ENCODE assay signal across 10 cellular contexts in the genomic region with DNA sequence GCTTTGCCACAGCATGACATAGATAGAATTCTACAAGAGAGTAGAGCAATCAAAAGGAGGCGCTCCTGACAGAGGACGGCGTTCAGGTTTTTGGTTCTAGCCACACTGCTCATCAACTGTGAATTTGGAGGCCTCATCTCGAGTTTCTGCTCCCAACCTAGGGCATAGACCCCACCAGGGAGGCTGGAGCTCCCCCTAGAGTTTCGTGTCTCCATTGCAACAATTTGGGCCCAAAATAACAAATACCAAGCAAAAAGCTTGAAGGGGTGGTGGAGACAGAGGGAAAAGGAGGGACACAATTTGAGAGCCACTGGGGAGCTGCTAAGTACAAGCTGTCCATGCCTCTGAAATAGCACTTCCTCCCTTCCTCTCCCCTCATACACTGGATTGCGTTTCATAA.
DNase-seq lines count a peak whose midpoint lies in the region; ATAC-seq and TF ChIP-seq lines count a peak whose summit lies in the region.
"Had no signal": no experiment of that assay in that cellular context is flagged by ENCODE, and none has a peak within 500 bp of the region (broad histone marks: within the 10 kb centered on the region; RNA-seq: fewer than 3 reads in every experiment).

No MANE protein-coding gene starts in this region.

- TF ChIP-seq CTCF in DOHH2 (IDR thresholded peaks at IDR 0.05; ENCODE audit: low read depth, low read length, poor library complexity, severe bottlenecking) (peak; percentile 80), RWPE2 (IDR thresholded peaks at IDR 0.05; ENCODE audit: poor library complexity, severe bottlenecking) (peak; percentile 40)

- no peaks in the 10 kb centered on the region for H3K36me3 ChIP-seq in DOHH2 (ENCODE audit: control insufficient read depth, low read length)
- no peaks in the 10 kb centered on the region for H3K36me3 ChIP-seq in RWPE2 (ENCODE audit: low read depth)
- H3K36me3 ChIP-seq: SJSA1, upper lobe of left lung had no signal

- intact Hi-C loops in head of caudate nucleus (cut with DNase I), result no loop called here

- no peaks in the 10 kb centered on the region for H3K9me2 ChIP-seq in DOHH2 (replicated peaks; ENCODE audit: control insufficient read depth, low read length)

- H3K9me3 ChIP-seq in DOHH2 (ENCODE audit: control insufficient read depth, insufficient read depth, low read length) (no peaks in the 10 kb centered on the region), RWPE2 (ENCODE audit: severe bottlenecking) (no peaks in the 10 kb centered on the region)
- H3K9me3 ChIP-seq: SJSA1 had no signal

- no peaks in the 10 kb centered on the region for H3K27me3 ChIP-seq in DOHH2 (ENCODE audit: control insufficient read depth, low read length)
- no peaks in the 10 kb centered on the region for H3K27me3 ChIP-seq in RWPE2 (ENCODE audit: insufficient read depth, poor library complexity, severe bottlenecking)
- H3K27me3 ChIP-seq: SJSA1, upper lobe of left lung had no signal

- H3K79me2 ChIP-seq in DOHH2 (ENCODE audit: control insufficient read depth, low read length), result no peaks in the 10 kb centered on the region

- H3K27ac ChIP-seq in DOHH2 (ENCODE audit: low read depth, low read length) (no peak overlapping the region), RWPE2 (ENCODE audit: poor library complexity, severe bottlenecking) (no peak overlapping the region)
- H3K27ac ChIP-seq: SJSA1, upper lobe of left lung had no signal

- no peak overlapping the region for H3K4me2 ChIP-seq in DOHH2 (ENCODE audit: low read length)

- H4K20me1 ChIP-seq in DOHH2 (ENCODE audit: control insufficient read depth, insufficient read depth, low read depth, low read length), result no peaks in the 10 kb centered on the region

- H3K4me1 ChIP-seq in DOHH2 (ENCODE audit: control insufficient read depth, low read length) (no peaks in the 10 kb centered on the region), RWPE2 (ENCODE audit: insufficient read depth, poor library complexity, severe bottlenecking) (no peaks in the 10 kb centered on the region)
- H3K4me1 ChIP-seq: SJSA1, upper lobe of left lung had no signal

- DNase-seq in HK-2 (ENCODE audit: unreplicated experiment) (peak; percentile 42), RWPE2 (ENCODE audit: low spot score) (no peak), head of caudate nucleus (peak in 40 of 42 donors; percentile 7 to 80 (median 44))
- no peak for DNase-seq in stimulated activated CD4-positive, alpha-beta T cell treated with anti-CD3 and anti-CD28 coated beads, Interleukin-12 subunit alpha, Interleukin-12 subunit beta, amount 100 ng/mL, for 4 hours
- no peak for DNase-seq in stimulated activated CD4-positive, alpha-beta T cell treated with anti-CD3 and anti-CD28 coated beads, Interleukin-4, amount 100 ng/mL, for 24 hours
- no peak for DNase-seq in stimulated activated CD4-positive, alpha-beta T cell treated with anti-CD3 and anti-CD28 coated beads, Interleukin-15, amount 100 ng/mL, for 24 hours
- DNase-seq: upper lobe of left lung had no signal

- ATAC-seq in GM19395 (IDR thresholded peaks at IDR 0.05; ENCODE audit: unreplicated experiment) (peak; percentile 88), RWPE2 (ENCODE audit: low read depth) (no peak)

- H3K4me3 ChIP-seq in DOHH2 (ENCODE audit: low read length) (no peak overlapping the region), RWPE2 (ENCODE audit: severe bottlenecking) (no peak overlapping the region)
- H3K4me3 ChIP-seq: SJSA1, upper lobe of left lung had no signal

- H3F3A ChIP-seq in DOHH2 (ENCODE audit: control insufficient read depth, insufficient read depth), result no peaks in the 10 kb centered on the region

Comparison
In these comparisons a context has a peak if more than half of its experiments do, and no peak if none do; other contexts are left out.
1. DNase-seq: peak in HK-2 (single experiment) and head of caudate nucleus (40 of 42); none in RWPE2 (single experiment), stimulated activated CD4-positive, alpha-beta T cell treated with anti-CD3 and anti-CD28 coated beads, Interleukin-12 subunit alpha, Interleukin-12 subunit beta, amount 100 ng/mL, for 4 hours (single experiment), stimulated activated CD4-positive, alpha-beta T cell treated with anti-CD3 and anti-CD28 coated beads, Interleukin-4, amount 100 ng/mL, for 24 hours (single experiment) and stimulated activated CD4-positive, alpha-beta T cell treated with anti-CD3 and anti-CD28 coated beads, Interleukin-15, amount 100 ng/mL, for 24 hours (single experiment).